In the genomic region with DNA sequence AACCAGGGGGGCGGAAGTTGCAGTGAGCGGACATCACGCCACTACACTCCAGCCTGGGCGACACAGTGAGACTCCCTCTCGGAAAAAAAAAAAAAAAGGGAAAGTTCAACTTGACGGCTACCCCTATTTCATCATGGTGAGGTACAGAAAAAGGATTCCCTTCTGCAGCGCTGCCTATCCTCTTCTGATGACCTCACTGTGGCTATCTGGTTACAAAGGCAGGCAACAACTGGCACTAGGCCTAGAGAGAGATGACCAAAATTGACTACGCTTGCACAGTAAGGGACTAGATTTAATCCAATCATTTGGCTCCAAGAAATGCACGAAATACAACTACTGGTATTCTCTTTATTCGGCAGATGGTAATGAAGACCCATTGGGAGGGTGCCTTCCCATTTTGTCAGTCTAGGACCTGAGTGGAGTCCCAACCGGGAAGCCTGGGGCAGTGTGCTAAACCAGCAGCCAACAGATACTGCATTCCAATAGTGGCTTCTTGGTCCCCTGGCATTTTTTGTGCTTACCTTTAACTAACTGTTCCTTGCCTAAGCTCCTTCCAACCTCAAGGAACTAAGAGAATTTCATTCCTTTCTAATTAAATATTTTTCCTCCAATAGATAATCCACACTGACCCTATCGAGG, we compare ENCODE assay signal across 8 cellular contexts. TPM values are rescaled to one million over a fixed set of nuclear protein-coding genes. Genes with fewer than 3 reads are reported as not detected.
DNase-seq lines count a peak whose midpoint lies in the region; ATAC-seq and TF ChIP-seq lines count a peak whose summit lies in the region.

No MANE protein-coding gene starts in this region.

- peaks cover 44% of the 10 kb centered on the region for H3K4me1 ChIP-seq in OCI-LY1 (ENCODE audit: insufficient read depth, low read length, severe bottlenecking)
- H3K4me1 ChIP-seq in effector memory CD4-positive, alpha-beta T cell (ENCODE audit: control insufficient read depth, insufficient read depth, low read length, poor library complexity, severe bottlenecking), result peaks cover 58% of the 10 kb centered on the region

- H3K79me2 ChIP-seq in OCI-LY1 (ENCODE audit: insufficient read depth, low read length), result peaks cover 31% of the 10 kb centered on the region; the same call in 1 of the 2 replicates

- no peak overlapping the region for H2AFZ ChIP-seq in OCI-LY1 (ENCODE audit: low read length)

- H3K9me3 ChIP-seq in OCI-LY1 (ENCODE audit: low read length), result no peaks in the 10 kb centered on the region
- no peaks in the 10 kb centered on the region for H3K9me3 ChIP-seq in effector memory CD4-positive, alpha-beta T cell (ENCODE audit: control insufficient read depth, low read length)

- POLR2A ChIA-PET in naive thymus-derived CD8-positive, alpha-beta T cell (lab: Charles Lee), result interaction anchor here (1.0 to 12.6 kb wide), 10 partner anchors 9 to 126 kb away, joined by 4 to 156 read pairs (median 8); no protein-coding TSS in a partner anchor

- H3F3A ChIP-seq in OCI-LY1 (ENCODE audit: insufficient read depth, low read length), result no peaks in the 10 kb centered on the region; the same call in 1 of the 2 replicates

- no peak for ATAC-seq in naive thymus-derived CD8-positive, alpha-beta T cell
- no peak for ATAC-seq in GM21515 (IDR thresholded peaks at IDR 0.05; ENCODE audit: unreplicated experiment)

- H3K27me3 Mint-ChIP-seq in naive thymus-derived CD8-positive, alpha-beta T cell, result no peaks in the 10 kb centered on the region

- H3K9ac ChIP-seq in OCI-LY1 (ENCODE audit: low read length), result peak overlapping the region; percentile 84

- H3K4me2 ChIP-seq in OCI-LY1 (ENCODE audit: low read length), result peak overlapping the region; percentile 98

- H3K9me2 ChIP-seq in OCI-LY1 (ENCODE audit: low read depth, low read length), result no peaks in the 10 kb centered on the region

- H3K27me3 ChIP-seq in OCI-LY1 (ENCODE audit: insufficient read depth, low read length), result no peaks in the 10 kb centered on the region
- H3K27me3 ChIP-seq in effector memory CD4-positive, alpha-beta T cell (replicated peaks; ENCODE audit: control insufficient read depth, insufficient read depth, low read length, poor library complexity, severe bottlenecking), result no peaks in the 10 kb centered on the region

- H3K27ac Mint-ChIP-seq in naive thymus-derived CD8-positive, alpha-beta T cell, result peak overlapping the region; percentile 87 to 100 (median 95)

- peaks cover 36 to 90% (median 87%) of the 10 kb centered on the region in 4 donors for H3K4me1 Mint-ChIP-seq in naive thymus-derived CD8-positive, alpha-beta T cell

- no peaks in the 10 kb centered on the region for H3K9me3 Mint-ChIP-seq in naive thymus-derived CD8-positive, alpha-beta T cell

- H3K36me3 Mint-ChIP-seq in naive thymus-derived CD8-positive, alpha-beta T cell, result peaks cover 0 to 68% (median 17%) of the 10 kb centered on the region in 3 donors

- peak overlapping the region; percentile 56 to 92 (median 82) for H3K4me3 Mint-ChIP-seq in naive thymus-derived CD8-positive, alpha-beta T cell

- no peak for TF ChIP-seq CTCF in OCI-LY1 (IDR thresholded peaks at IDR 0.05; ENCODE audit: low read length)

- DNase-seq in ELF-1 (ENCODE audit: low read depth, low spot score) (peak; percentile 72), NCI-H526 (lab: John Stamatoyannopoulos, UW) (no peak), NAMALWA (ENCODE audit: low spot score) (no peak)
- no peak for DNase-seq in effector memory CD4-positive, alpha-beta T cell
- DNase-seq in naive thymus-derived CD8-positive, alpha-beta T cell, result no peak
- no peak for DNase-seq in stimulated activated CD4-positive, alpha-beta T cell treated with anti-CD3 and anti-CD28 coated beads, Interleukin-15, amount 100 ng/mL, for 24 hours

- H3K4me3 ChIP-seq in OCI-LY1 (ENCODE audit: low read depth, low read length, poor library complexity, severe bottlenecking), result peak overlapping the region; percentile 65
- peak overlapping the region; percentile 44 for H3K4me3 ChIP-seq in effector memory CD4-positive, alpha-beta T cell (ENCODE audit: insufficient read depth, low read depth, low read length, poor library complexity, severe bottlenecking)

- H4K20me1 ChIP-seq in OCI-LY1 (ENCODE audit: insufficient read depth, low read length), result no peaks in the 10 kb centered on the region

- H3K36me3 ChIP-seq in OCI-LY1 (ENCODE audit: insufficient read depth, low read length), result peaks cover 50% of the 10 kb centered on the region
- H3K36me3 ChIP-seq in effector memory CD4-positive, alpha-beta T cell (ENCODE audit: control insufficient read depth, insufficient read depth, low read length), result peaks cover 33% of the 10 kb centered on the region

- peak overlapping the region; percentile 81 for H3K27ac ChIP-seq in OCI-LY1 (ENCODE audit: low read depth, low read length, poor library complexity, severe bottlenecking)
- H3K27ac ChIP-seq in effector memory CD4-positive, alpha-beta T cell (ENCODE audit: insufficient read depth, low read length, poor library complexity, severe bottlenecking), result peak overlapping the region; percentile 90

RNA-seq across cellular contexts. Expression of a gene that starts 36.6 kb away (rescaled TPM):
- total RNA-seq in naive thymus-derived CD8-positive, alpha-beta T cell, result 100 to 1,000 TPM; 177 to 185 TPM
- polyA plus RNA-seq in naive thymus-derived CD8-positive, alpha-beta T cell, result 10 to 100 TPM; 72.3 to 74.3 (median 73.0) TPM
